8 cellular contexts compared by ENCODE assay signal in genomic region chr3:108090066-108090700, GRCh38. TPM values are rescaled to one million over a fixed set of nuclear protein-coding genes. Genes with fewer than 3 reads are reported as not detected.
DNase-seq lines count a peak whose midpoint lies in the region; ATAC-seq and TF ChIP-seq lines count a peak whose summit lies in the region.

No MANE protein-coding gene starts in this region.

- H3K4me3 ChIP-seq in CD8-positive, alpha-beta memory T cell (ENCODE audit: low read length) = peak overlapping the region; percentile 76
- H3K4me3 ChIP-seq in cardiac fibroblast (replicated peaks in 1 of 2; ENCODE audit: low read depth in 2 of 2, low read length in 2 of 2) = peak overlapping the region; percentile 79 to 81

- H3K27me3 ChIP-seq in CD8-positive, alpha-beta memory T cell (ENCODE audit: insufficient read depth, low read length, poor library complexity, severe bottlenecking) = no peaks in the 10 kb centered on the region

- H3K27ac ChIP-seq in CD8-positive, alpha-beta memory T cell (ENCODE audit: low read depth, low read length) = peak overlapping the region; percentile 97

- CTCF ChIA-PET in CD8-positive, alpha-beta memory T cell (lab: Charles Lee) = interaction anchor here (0.8 to 1.4 kb wide), 10 partner anchors 15 to 321 kb away, joined by 3 to 4 read pairs (median 3); no protein-coding TSS in a partner anchor
- CTCF ChIA-PET in activated B cell treated with CpG ODN at 0.5 μM for 24 hours (lab: Charles Lee) = interaction anchor here (0.7 to 1.0 kb wide), 5 partner anchors 34 to 387 kb away, joined by 3 to 4 read pairs (median 3); no protein-coding TSS in a partner anchor

- peak; percentile 33 to 80 (median 75) for DNase-seq in CD8-positive, alpha-beta memory T cell
- DNase-seq in Kasumi-1 (lab: John Stamatoyannopoulos, UW) (peak; percentile 51 to 69), activated B cell treated with CpG ODN at 0.5 μM for 24 hours (peak; percentile 56), cardiac fibroblast (ENCODE audit: low read depth in 2 of 2) (peak; percentile 57 to 64), kidney glomerular epithelial cell (lab: John Stamatoyannopoulos, UW) (peak; percentile 29)
- DNase-seq in stimulated activated CD4-positive, alpha-beta T cell treated with anti-CD3 and anti-CD28 coated beads, Interleukin-15, amount 100 ng/mL, for 24 hours = peak; percentile 70

- peaks cover 30 to 31% (median 30%) of the 10 kb centered on the region in 3 donors for H3K4me1 Mint-ChIP-seq in CD8-positive, alpha-beta memory T cell
- peaks cover 30% of the 10 kb centered on the region for H3K4me1 Mint-ChIP-seq in activated B cell treated with CpG ODN at 0.5 μM for 24 hours

- peaks cover 0 to 2% of the 10 kb centered on the region in 2 donors for H3K27me3 Mint-ChIP-seq in CD8-positive, alpha-beta memory T cell
- no peaks in the 10 kb centered on the region for H3K27me3 Mint-ChIP-seq in activated B cell treated with CpG ODN at 0.5 μM for 24 hours

- peak overlapping the region in 6 of 7 donors; percentile 91 to 100 (median 98) for H3K4me3 Mint-ChIP-seq in CD8-positive, alpha-beta memory T cell
- peak overlapping the region; percentile 97 for H3K4me3 Mint-ChIP-seq in activated B cell treated with CpG ODN at 0.5 μM for 24 hours

- H3K9me3 Mint-ChIP-seq in CD8-positive, alpha-beta memory T cell = peaks cover 0 to 2% (median 0%) of the 10 kb centered on the region in 5 donors
- no peaks in the 10 kb centered on the region for H3K9me3 Mint-ChIP-seq in activated B cell treated with CpG ODN at 0.5 μM for 24 hours

- no peaks in the 10 kb centered on the region for H3K36me3 ChIP-seq in CD8-positive, alpha-beta memory T cell (ENCODE audit: insufficient read depth, low read length)

- TF ChIP-seq CTCF in activated B cell treated with CpG ODN at 0.5 μM for 24 hours (IDR thresholded peaks at IDR 0.05) (no peak), cardiac fibroblast (IDR thresholded peaks at IDR 0.05; ENCODE audit: low read depth, low read length) (no peak)

- intact Hi-C loops in activated B cell treated with CpG ODN at 0.5 μM for 24 hours (cut with micrococcal nuclease) = loop anchor here (1.0 to 10.0 kb wide), 3 partner anchors 132 to 565 kb away; partner anchors contain the start of genes BBX and IFT57

- peaks cover 0 to 15% (median 2%) of the 10 kb centered on the region in 3 donors for H3K36me3 Mint-ChIP-seq in CD8-positive, alpha-beta memory T cell
- peaks cover 16% of the 10 kb centered on the region for H3K36me3 Mint-ChIP-seq in activated B cell treated with CpG ODN at 0.5 μM for 24 hours (ENCODE audit: low read depth)

- peak; percentile 4 for ATAC-seq in GM21528 (IDR thresholded peaks at IDR 0.05; ENCODE audit: low FRiP score, unreplicated experiment)
- peak; percentile 10 for ATAC-seq in activated B cell treated with CpG ODN at 0.5 μM for 24 hours (ENCODE audit: low read depth)
- no peak for ATAC-seq in GM18873 (IDR thresholded peaks at IDR 0.05; ENCODE audit: low FRiP score, unreplicated experiment)

- H3K9me3 ChIP-seq in CD8-positive, alpha-beta memory T cell (ENCODE audit: low read length) = no peaks in the 10 kb centered on the region

- peaks cover 58% of the 10 kb centered on the region for H3K4me1 ChIP-seq in CD8-positive, alpha-beta memory T cell (ENCODE audit: insufficient read depth, low read length)

- POLR2A ChIA-PET in CD8-positive, alpha-beta memory T cell (lab: Charles Lee) = interaction anchor here (0.6 to 2.5 kb wide), 9 partner anchors 18 to 1915 kb away, joined by 3 to 22 read pairs (median 4); no protein-coding TSS in a partner anchor
- POLR2A ChIA-PET in activated B cell treated with CpG ODN at 0.5 μM for 24 hours (lab: Charles Lee) = interaction anchor here (0.6 to 11.1 kb wide), 21 partner anchors 9 to 317 kb away, joined by 3 to 211 read pairs (median 5); no protein-coding TSS in a partner anchor

- H3K27ac Mint-ChIP-seq in CD8-positive, alpha-beta memory T cell = peak overlapping the region; percentile 93 to 100 (median 100)
- H3K27ac Mint-ChIP-seq in activated B cell treated with CpG ODN at 0.5 μM for 24 hours = peak overlapping the region; percentile 97

RNA-seq across cellular contexts. Expression of gene CD47, which starts 0.6 kb away (rescaled TPM):
- total RNA-seq in CD8-positive, alpha-beta memory T cell = 100 to 1,000 TPM; 126 to 131 TPM
- 232 TPM for polyA plus RNA-seq in CD8-positive, alpha-beta memory T cell
- 158 and 184 TPM in 2 replicates for total RNA-seq in activated B cell treated with CpG ODN at 0.5 μM for 24 hours
